2 cellular contexts compared by ENCODE assay signal in the genomic region with DNA sequence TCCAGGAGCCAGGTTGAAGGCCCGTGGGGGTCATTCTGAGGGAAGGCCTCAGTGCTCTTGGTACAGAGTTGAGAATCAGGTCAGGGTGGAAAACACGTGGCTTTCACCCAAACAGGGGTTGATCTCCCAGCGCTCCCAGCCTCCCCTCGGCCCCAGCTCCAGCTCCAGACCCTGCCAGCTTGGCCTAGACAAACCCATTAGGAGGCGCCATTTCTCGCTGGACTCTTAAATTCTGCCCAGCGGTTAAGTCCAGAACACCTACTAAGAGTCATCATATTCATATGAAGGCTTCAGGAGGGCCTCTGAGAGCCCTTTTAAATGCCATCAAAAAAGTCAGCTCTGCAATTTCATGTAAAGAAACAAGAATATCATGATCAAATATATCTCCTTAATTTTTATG.
TF ChIP-seq lines count a peak whose summit lies in the region.

No MANE protein-coding gene starts in this region.

TF ChIP-seq in HepG2, 621 proteins besides CTCF, POLR2A, EP300 and RAD21:
- TF ChIP-seq NFE2 (CRISPR knock-in tag; IDR thresholded peaks at IDR 0.05) (no peak), STAG1 (CRISPR knock-in tag; IDR thresholded peaks at IDR 0.05) (peak; percentile 15; the same call in 1 of the 2 replicates)

TF ChIP-seq in H1, 55 proteins besides CTCF, POLR2A, EP300 and RAD21:
- no peak for TF ChIP-seq EZH2 (IDR thresholded peaks at IDR 0.05; ENCODE audit: low read depth, low read length, severe bottlenecking)
- no peak for TF ChIP-seq ZNF274 (IDR thresholded peaks at IDR 0.05; ENCODE audit: borderline replicate concordance, extremely low read depth, low read length)
- no peak for TF ChIP-seq ASH2L (IDR thresholded peaks at IDR 0.05; ENCODE audit: low read length)
- TF ChIP-seq RNF2 (IDR thresholded peaks at IDR 0.05; ENCODE audit: borderline replicate concordance, low read depth, low read length, missing control alignments, poor library complexity, severe bottlenecking) = no peak
- TF ChIP-seq EGR1 (IDR thresholded peaks at IDR 0.05; ENCODE audit: borderline replicate concordance, low read depth, low read length) = no peak
- no peak for TF ChIP-seq KDM4A (IDR thresholded peaks at IDR 0.05; ENCODE audit: low read depth, low read length, severe bottlenecking)
- TF ChIP-seq TBP (IDR thresholded peaks at IDR 0.05; ENCODE audit: low read depth, low read length) = no peak
- no peak for TF ChIP-seq GTF2F1 (IDR thresholded peaks at IDR 0.05; ENCODE audit: borderline replicate concordance, low read depth, low read length)
- no peak for TF ChIP-seq FOSL1 (IDR thresholded peaks at IDR 0.05; ENCODE audit: insufficient read depth, low read depth, low read length)
- TF ChIP-seq CREB1 (IDR thresholded peaks at IDR 0.05) = no peak
- TF ChIP-seq, protein P1, sequence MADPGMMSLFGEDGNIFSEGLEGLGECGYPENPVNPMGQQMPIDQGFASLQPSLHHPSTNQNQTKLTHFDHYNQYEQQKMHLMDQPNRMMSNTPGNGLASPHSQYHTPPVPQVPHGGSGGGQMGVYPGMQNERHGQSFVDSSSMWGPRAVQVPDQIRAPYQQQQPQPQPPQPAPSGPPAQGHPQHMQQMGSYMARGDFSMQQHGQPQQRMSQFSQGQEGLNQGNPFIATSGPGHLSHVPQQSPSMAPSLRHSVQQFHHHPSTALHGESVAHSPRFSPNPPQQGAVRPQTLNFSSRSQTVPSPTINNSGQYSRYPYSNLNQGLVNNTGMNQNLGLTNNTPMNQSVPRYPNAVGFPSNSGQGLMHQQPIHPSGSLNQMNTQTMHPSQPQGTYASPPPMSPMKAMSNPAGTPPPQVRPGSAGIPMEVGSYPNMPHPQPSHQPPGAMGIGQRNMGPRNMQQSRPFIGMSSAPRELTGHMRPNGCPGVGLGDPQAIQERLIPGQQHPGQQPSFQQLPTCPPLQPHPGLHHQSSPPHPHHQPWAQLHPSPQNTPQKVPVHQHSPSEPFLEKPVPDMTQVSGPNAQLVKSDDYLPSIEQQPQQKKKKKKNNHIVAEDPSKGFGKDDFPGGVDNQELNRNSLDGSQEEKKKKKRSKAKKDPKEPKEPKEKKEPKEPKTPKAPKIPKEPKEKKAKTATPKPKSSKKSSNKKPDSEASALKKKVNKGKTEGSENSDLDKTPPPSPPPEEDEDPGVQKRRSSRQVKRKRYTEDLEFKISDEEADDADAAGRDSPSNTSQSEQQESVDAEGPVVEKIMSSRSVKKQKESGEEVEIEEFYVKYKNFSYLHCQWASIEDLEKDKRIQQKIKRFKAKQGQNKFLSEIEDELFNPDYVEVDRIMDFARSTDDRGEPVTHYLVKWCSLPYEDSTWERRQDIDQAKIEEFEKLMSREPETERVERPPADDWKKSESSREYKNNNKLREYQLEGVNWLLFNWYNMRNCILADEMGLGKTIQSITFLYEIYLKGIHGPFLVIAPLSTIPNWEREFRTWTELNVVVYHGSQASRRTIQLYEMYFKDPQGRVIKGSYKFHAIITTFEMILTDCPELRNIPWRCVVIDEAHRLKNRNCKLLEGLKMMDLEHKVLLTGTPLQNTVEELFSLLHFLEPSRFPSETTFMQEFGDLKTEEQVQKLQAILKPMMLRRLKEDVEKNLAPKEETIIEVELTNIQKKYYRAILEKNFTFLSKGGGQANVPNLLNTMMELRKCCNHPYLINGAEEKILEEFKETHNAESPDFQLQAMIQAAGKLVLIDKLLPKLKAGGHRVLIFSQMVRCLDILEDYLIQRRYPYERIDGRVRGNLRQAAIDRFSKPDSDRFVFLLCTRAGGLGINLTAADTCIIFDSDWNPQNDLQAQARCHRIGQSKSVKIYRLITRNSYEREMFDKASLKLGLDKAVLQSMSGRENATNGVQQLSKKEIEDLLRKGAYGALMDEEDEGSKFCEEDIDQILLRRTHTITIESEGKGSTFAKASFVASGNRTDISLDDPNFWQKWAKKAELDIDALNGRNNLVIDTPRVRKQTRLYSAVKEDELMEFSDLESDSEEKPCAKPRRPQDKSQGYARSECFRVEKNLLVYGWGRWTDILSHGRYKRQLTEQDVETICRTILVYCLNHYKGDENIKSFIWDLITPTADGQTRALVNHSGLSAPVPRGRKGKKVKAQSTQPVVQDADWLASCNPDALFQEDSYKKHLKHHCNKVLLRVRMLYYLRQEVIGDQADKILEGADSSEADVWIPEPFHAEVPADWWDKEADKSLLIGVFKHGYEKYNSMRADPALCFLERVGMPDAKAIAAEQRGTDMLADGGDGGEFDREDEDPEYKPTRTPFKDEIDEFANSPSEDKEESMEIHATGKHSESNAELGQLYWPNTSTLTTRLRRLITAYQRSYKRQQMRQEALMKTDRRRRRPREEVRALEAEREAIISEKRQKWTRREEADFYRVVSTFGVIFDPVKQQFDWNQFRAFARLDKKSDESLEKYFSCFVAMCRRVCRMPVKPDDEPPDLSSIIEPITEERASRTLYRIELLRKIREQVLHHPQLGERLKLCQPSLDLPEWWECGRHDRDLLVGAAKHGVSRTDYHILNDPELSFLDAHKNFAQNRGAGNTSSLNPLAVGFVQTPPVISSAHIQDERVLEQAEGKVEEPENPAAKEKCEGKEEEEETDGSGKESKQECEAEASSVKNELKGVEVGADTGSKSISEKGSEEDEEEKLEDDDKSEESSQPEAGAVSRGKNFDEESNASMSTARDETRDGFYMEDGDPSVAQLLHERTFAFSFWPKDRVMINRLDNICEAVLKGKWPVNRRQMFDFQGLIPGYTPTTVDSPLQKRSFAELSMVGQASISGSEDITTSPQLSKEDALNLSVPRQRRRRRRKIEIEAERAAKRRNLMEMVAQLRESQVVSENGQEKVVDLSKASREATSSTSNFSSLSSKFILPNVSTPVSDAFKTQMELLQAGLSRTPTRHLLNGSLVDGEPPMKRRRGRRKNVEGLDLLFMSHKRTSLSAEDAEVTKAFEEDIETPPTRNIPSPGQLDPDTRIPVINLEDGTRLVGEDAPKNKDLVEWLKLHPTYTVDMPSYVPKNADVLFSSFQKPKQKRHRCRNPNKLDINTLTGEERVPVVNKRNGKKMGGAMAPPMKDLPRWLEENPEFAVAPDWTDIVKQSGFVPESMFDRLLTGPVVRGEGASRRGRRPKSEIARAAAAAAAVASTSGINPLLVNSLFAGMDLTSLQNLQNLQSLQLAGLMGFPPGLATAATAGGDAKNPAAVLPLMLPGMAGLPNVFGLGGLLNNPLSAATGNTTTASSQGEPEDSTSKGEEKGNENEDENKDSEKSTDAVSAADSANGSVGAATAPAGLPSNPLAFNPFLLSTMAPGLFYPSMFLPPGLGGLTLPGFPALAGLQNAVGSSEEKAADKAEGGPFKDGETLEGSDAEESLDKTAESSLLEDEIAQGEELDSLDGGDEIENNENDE (IDR thresholded peaks at IDR 0.05; ENCODE audit: insufficient replicate concordance, low read length) = no peak
- TF ChIP-seq HDAC2 (IDR thresholded peaks at IDR 0.05; ENCODE audit: borderline replicate concordance in 1 of 2, low read depth in 2 of 2, low read length in 2 of 2) = no peak
- no peak for TF ChIP-seq YY1 (IDR thresholded peaks at IDR 0.05; ENCODE audit: low read depth, low read length)
- no peak for TF ChIP-seq NRF1 (IDR thresholded peaks at IDR 0.05; ENCODE audit: low read depth, low read length)
- TF ChIP-seq BRCA1 (IDR thresholded peaks at IDR 0.05; ENCODE audit: low read depth, low read length) = no peak
- TF ChIP-seq JUN (IDR thresholded peaks at IDR 0.05; ENCODE audit: low read depth, low read length) = no peak
- TF ChIP-seq USF2 (IDR thresholded peaks at IDR 0.05; ENCODE audit: low read length) = no peak
- TF ChIP-seq TAF7 (optimal IDR thresholded peaks at IDR 0.05; ENCODE audit: borderline replicate concordance, low read depth, low read length) = no peak
- no peak for TF ChIP-seq BACH1 (IDR thresholded peaks at IDR 0.05; ENCODE audit: low read length)
